ENCODE assay signal across 1 cellular context in the genomic region with DNA sequence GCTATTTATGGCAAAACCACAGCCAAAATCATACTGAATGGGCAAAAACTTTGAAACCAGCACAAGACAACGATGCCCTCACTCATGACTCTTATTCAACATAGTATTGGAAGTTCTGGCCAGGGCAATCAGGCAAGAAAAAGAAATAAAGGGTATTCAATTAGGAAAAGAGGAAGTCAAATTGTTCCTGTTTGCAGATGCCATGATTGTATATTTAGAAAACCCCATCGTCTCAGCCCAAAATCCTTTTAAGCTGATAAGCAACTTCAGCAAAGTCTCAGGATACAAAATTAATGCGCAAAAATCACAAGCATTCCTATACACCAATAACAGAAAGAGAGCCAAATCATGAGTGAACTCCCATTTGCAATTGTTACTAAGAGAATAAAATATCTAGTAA.
A peak's percentile ranks its signal among the peaks of the same experiment; 100 is the strongest.
TF ChIP-seq lines count a peak whose summit lies in the region.

No MANE protein-coding gene starts in this region.

TF ChIP-seq in K562, 482 proteins besides CTCF, POLR2A, EP300 and RAD21:
- TF ChIP-seq SPI1 (IDR thresholded peaks at IDR 0.05; ENCODE audit: borderline replicate concordance, low read depth, low read length), result 0 out of 2 replicates have a peak, but pooled peaks have one; percentile 53
